Comparison of ENCODE assay signal across 2 cellular contexts in genomic region chr2:126885701-126886121, GRCh38.
A peak's percentile ranks its signal among the peaks of the same experiment; 100 is the strongest.
TF ChIP-seq lines count a peak whose summit lies in the region.

No MANE protein-coding gene starts in this region.

TF ChIP-seq in A549, 52 proteins besides CTCF, POLR2A, EP300 and RAD21:
- TF ChIP-seq RARB (CRISPR knock-in tag; IDR thresholded peaks at IDR 0.05): no peak
- no peak for TF ChIP-seq FOSB (CRISPR knock-in tag; IDR thresholded peaks at IDR 0.05)
- TF ChIP-seq SMC3 (IDR thresholded peaks at IDR 0.05): no peak
- TF ChIP-seq ZC3H11A (IDR thresholded peaks at IDR 0.05): no peak
- TF ChIP-seq ZNF302 (CRISPR knock-in tag; IDR thresholded peaks at IDR 0.05): no peak
- TF ChIP-seq, protein P1, sequence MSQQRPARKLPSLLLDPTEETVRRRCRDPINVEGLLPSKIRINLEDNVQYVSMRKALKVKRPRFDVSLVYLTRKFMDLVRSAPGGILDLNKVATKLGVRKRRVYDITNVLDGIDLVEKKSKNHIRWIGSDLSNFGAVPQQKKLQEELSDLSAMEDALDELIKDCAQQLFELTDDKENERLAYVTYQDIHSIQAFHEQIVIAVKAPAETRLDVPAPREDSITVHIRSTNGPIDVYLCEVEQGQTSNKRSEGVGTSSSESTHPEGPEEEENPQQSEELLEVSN (IDR thresholded peaks at IDR 0.05; ENCODE audit: borderline replicate concordance, low read depth): no peak

TF ChIP-seq in IMR-90, 13 proteins besides CTCF, POLR2A, EP300 and RAD21:
- TF ChIP-seq MAFK (IDR thresholded peaks at IDR 0.05; ENCODE audit: low read depth, low read length) (peak; percentile 60; the same call in 1 of the 2 replicates), MXI1 (IDR thresholded peaks at IDR 0.05; ENCODE audit: borderline replicate concordance, low read depth, low read length) (no peak)
